ENCODE assay signal across 7 cellular contexts in the genomic region with DNA sequence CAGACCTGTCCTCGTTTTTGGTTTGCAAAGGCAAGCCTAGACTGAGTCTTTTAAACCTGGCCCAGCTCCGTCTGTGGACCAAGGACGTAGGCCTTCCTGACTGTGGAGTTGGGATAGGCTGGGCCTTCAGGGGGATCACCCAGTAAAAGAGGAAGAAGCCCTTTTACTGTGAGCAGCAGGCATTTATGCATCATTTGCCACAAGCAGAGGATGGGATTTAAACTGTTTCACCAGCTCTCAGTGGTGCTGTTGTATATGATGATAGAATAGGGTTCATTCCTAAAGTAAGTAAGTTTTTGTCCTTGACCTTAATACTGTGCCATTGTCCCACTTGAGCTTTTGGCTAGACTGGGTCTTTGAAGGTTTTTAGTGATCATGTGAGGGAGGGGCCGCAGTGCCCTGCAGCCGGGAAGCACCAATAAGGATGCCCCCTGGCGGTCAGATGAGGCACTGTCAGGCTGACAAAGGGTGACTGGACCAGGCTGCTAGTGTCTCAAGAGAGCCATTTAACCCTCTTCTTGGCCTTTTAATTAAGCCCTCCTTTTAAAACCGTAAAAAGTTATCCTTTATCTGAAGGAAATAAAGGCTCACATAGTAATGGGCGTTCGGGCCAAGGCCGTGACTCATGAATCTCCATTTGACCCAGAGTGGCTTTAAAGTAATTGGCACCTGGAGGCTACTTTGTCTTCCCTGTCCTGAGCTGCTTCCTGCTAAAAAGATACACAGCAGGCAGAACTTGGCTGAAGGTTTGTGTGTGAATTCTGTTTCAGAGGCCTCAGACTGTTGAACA.
DNase-seq lines count a peak whose midpoint lies in the region; ATAC-seq and TF ChIP-seq lines count a peak whose summit lies in the region.

No MANE protein-coding gene starts in this region.

- no peaks in the 10 kb centered on the region for H4K20me1 ChIP-seq in KMS-11 (ENCODE audit: insufficient read depth)

- DNase-seq in GM13976 (ENCODE audit: low spot score) (peak; percentile 77), T1000 (lab: John Stamatoyannopoulos, UW) (peak; percentile 31), astrocyte of the hippocampus (ENCODE audit: low read depth, low spot score) (peak; percentile 83), iPS DF 19.7 (ENCODE audit: low read depth, low spot score) (peak; percentile 17)

- H3K79me2 ChIP-seq in KMS-11 (ENCODE audit: insufficient read depth, low read depth) = no peaks in the 10 kb centered on the region

- H3K4me2 ChIP-seq in KMS-11 = no peak overlapping the region

- H3K27ac ChIP-seq in KMS-11 (no peak overlapping the region), skin epidermis (peak overlapping the region in 12 of 21 experiments; percentile 4 to 72 (median 52))

- H3K4me1 ChIP-seq in KMS-11 (ENCODE audit: low read depth, poor library complexity, severe bottlenecking) = no peaks in the 10 kb centered on the region

- in situ Hi-C loops in GM13976 (cut with MboI; ENCODE audit: low sequenced_read_pairs, unreplicated experiment) = no loop called here

- H2AFZ ChIP-seq in KMS-11 (ENCODE audit: low read depth) = no peak overlapping the region

- no peak for ATAC-seq in GM21528 (IDR thresholded peaks at IDR 0.05; ENCODE audit: low FRiP score, unreplicated experiment)

- H3K27me3 ChIP-seq in KMS-11 (ENCODE audit: insufficient read depth, low read depth) = no peaks in the 10 kb centered on the region

- peak; percentile 88 for TF ChIP-seq CTCF in GM13976 (IDR thresholded peaks at IDR 0.05; ENCODE audit: borderline replicate concordance, control extremely low read depth, extremely low read depth, insufficient read depth, missing control alignments)
- peak; percentile 97 for TF ChIP-seq CTCF in KMS-11 (conservative IDR thresholded peaks at IDR 0.05; ENCODE audit: low read depth, low read length)

- no peak overlapping the region for H3K4me3 ChIP-seq in KMS-11 (IDR thresholded peaks at IDR 0.05; ENCODE audit: insufficient read depth, low read depth, low read length)
- no peak overlapping the region for H3K4me3 ChIP-seq in skin epidermis

- no peak overlapping the region for H3K9ac ChIP-seq in KMS-11

- H3K36me3 ChIP-seq in KMS-11 (ENCODE audit: insufficient read depth) = no peaks in the 10 kb centered on the region; the same call in 1 of the 2 replicates

Comparison
In these comparisons a context has a peak if more than half of its experiments do, and no peak if none do; other contexts are left out.
1. DNase-seq: peak in every context shown above with its lines; median percentile 83 in astrocyte of the hippocampus; 77 in GM13976; 31 in T1000; 17 in iPS DF 19.7.